In the genomic region with DNA sequence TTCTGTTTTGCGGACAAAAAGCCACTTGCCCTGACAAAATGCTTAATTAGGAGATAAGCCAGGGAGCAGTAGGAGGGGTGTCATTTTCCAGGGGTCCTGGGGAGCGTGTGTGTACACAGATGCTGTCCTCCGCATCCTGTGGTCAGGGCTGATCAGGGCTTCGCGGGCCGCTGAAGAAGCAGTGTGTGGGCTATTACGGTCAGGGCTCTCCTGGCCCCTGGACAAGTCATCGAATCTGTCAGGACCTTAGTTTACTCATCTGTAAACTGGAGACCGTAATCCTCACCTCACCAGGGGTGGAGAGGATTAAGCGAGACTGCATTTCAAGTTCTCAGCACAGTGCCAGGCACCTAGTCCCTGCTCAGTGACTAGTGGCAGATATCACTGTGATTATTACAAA, we compare ENCODE assay signal across 16 cellular contexts.
"Had no signal": no experiment of that assay in that cellular context is flagged by ENCODE, and none has a peak within 500 bp of the region (broad histone marks: within the 10 kb centered on the region; RNA-seq: fewer than 3 reads in every experiment).

No MANE protein-coding gene starts in this region.

- DNase-seq: colonic mucosa; dermis blood vessel endothelial cell; erythroblast; foreskin keratinocyte; kidney; left cardiac atrium; left ventricle myocardium inferior; lower lobe of right lung; mesenchymal stem cell; naive B cell; stimulated activated CD4-positive, alpha-beta T cell treated with anti-CD3 and anti-CD28 coated beads, Interleukin-2, amount 100 ng/mL, for 24 hours; stimulated activated CD4-positive, alpha-beta T cell treated with anti-CD3 and anti-CD28 coated beads, Interleukin-4, amount 100 ng/mL, for 4 hours; stimulated activated naive B cell treated with anti-CD40 and anti-IgM and Interleukin-4, amounts not matched to agents 10 μg/mL and 1 μg/mL and 100 μg/mL, for 72 hours had no signal

- FAIRE-seq: endothelial cell of umbilical vein, kidney had no signal

- H3K36me3 Mint-ChIP-seq: naive B cell had no signal

- H3K27ac Mint-ChIP-seq: naive B cell; nephron; stimulated activated naive B cell treated with anti-CD40 and anti-IgM and Interleukin-4, amounts not matched to agents 10 μg/mL and 1 μg/mL and 100 μg/mL, for 72 hours had no signal

- H3K4me3 Mint-ChIP-seq: naive B cell; nephron; stimulated activated naive B cell treated with anti-CD40 and anti-IgM and Interleukin-4, amounts not matched to agents 10 μg/mL and 1 μg/mL and 100 μg/mL, for 72 hours had no signal

- H3K9me3 Mint-ChIP-seq: naive B cell; stimulated activated naive B cell treated with anti-CD40 and anti-IgM and Interleukin-4, amounts not matched to agents 10 μg/mL and 1 μg/mL and 100 μg/mL, for 72 hours had no signal

- ATAC-seq: foreskin keratinocyte; left cardiac atrium; lower lobe of right lung; sciatic nerve; stimulated activated naive B cell treated with anti-CD40 and anti-IgM and Interleukin-4, amounts not matched to agents 10 μg/mL and 1 μg/mL and 100 μg/mL, for 72 hours had no signal
